Comparison of ENCODE assay signal across 17 cellular contexts in the genomic region with DNA sequence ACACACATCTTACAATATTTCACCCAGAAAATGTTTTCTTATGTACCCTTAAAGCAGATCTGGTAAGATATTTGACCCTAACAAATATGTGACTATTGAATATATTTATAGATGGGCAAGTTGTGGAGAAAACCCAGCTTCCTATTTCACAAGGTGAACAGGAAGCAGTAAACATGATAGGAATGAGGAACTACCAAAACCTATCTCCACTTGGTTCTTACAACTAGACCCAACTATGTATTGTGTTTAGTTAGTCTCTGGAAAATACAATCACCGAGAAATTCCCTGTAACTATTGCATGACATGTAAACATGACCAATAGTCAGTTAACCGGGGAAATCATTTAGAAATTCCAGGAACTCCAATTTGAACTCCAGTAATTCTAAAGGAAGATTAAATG. TPM values are rescaled to one million over a fixed set of nuclear protein-coding genes. Genes with fewer than 3 reads are reported as not detected.
"Had no signal": no experiment of that assay in that cellular context is flagged by ENCODE, and none has a peak within 500 bp of the region (broad histone marks: within the 10 kb centered on the region; RNA-seq: fewer than 3 reads in every experiment).

No MANE protein-coding gene starts in this region.

- H3K36me3 ChIP-seq: sigmoid colon, suprapubic skin had no signal

- H3K27ac ChIP-seq: sigmoid colon, suprapubic skin had no signal

- H3K9me3 ChIP-seq: sigmoid colon, suprapubic skin had no signal

- H3K4me3 Mint-ChIP-seq: central memory CD8-positive, alpha-beta T cell; naive B cell; type B pancreatic cell had no signal

- H3K4me3 ChIP-seq: lung, sigmoid colon, suprapubic skin had no signal

- H3K36me3 Mint-ChIP-seq: naive B cell, type B pancreatic cell had no signal

- H3K27ac Mint-ChIP-seq: activated T-helper 2 cell treated with anti-CD3 and anti-CD28 coated beads, Interferon-gamma antibody, Interleukin-2, Interleukin-4, amounts not matched to agents 10 μg/mL and 5 μg/mL and 100 μg/mL, durations not matched to agents 14 hours and 24 hours and 36 hours; naive B cell; type B pancreatic cell had no signal

- H3K4me1 ChIP-seq: sigmoid colon, suprapubic skin had no signal

- H3K4me1 Mint-ChIP-seq: central memory CD8-positive, alpha-beta T cell; naive B cell had no signal

- DNase-seq: activated CD4-positive, alpha-beta T cell treated with anti-CD3 and anti-CD28 coated beads, Interleukin-2, amount 50 U/mL, for 1 hour; activated naive CD4-positive, alpha-beta T cell treated with anti-CD3 and anti-CD28 coated beads, Interleukin-2, amount 50 U/mL, for 16 hours; effector memory CD4-positive, alpha-beta T cell; hypothalamus; left colon; naive B cell; sigmoid colon; stimulated activated CD4-positive, alpha-beta T cell treated with anti-CD3 and anti-CD28 coated beads, Interleukin-2, amount 100 ng/mL, for 24 hours; stimulated activated naive CD4-positive, alpha-beta T cell treated with Interleukin-2 at 50 U/mL for 16 hours had no signal

- H3K27me3 Mint-ChIP-seq: central memory CD8-positive, alpha-beta T cell; naive B cell; progenitor cell of endocrine pancreas; type B pancreatic cell had no signal

- ATAC-seq: left colon had no signal

- H3K27me3 ChIP-seq: sigmoid colon, suprapubic skin had no signal

- H3K9me3 Mint-ChIP-seq: activated T-helper 2 cell treated with anti-CD3 and anti-CD28 coated beads, Interferon-gamma antibody, Interleukin-2, Interleukin-4, amounts not matched to agents 10 μg/mL and 5 μg/mL and 100 μg/mL, durations not matched to agents 14 hours and 24 hours and 36 hours; naive B cell; type B pancreatic cell had no signal

RNA-seq across cellular contexts. Expression of a gene that starts 8.4 kb away (rescaled TPM):
- total RNA-seq: activated CD8-positive, alpha-beta memory T cell treated with anti-CD3 and anti-CD28 coated beads for 36 hours; activated T-helper 2 cell treated with anti-CD3 and anti-CD28 coated beads, Interferon-gamma antibody, Interleukin-2, Interleukin-4, amounts not matched to agents 10 μg/mL and 5 μg/mL and 100 μg/mL, durations not matched to agents 14 hours and 24 hours and 36 hours; epithelial cell of proximal tubule; progenitor cell of endocrine pancreas; sigmoid colon had no signal
